Comparison of ENCODE assay signal across 29 cellular contexts in the genomic region with DNA sequence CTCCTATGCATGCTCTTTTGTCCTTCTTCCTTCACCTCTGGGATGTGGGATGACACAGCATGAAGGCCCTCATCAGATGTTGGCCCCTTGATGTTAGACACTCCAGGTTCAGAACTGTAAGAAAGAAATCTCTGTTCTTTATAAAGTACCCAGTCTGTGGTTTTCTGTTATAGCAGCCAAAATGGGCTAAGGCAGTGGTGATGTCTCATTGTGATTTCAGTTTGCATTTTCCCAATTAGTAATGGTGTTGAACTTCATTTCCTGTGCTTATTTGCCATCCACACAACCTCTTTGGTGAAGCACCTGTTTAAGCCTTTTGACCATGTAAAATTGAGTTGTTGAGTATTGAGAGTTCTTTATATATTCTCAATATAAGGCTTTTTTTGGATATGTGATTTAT.
"Had no signal": no experiment of that assay in that cellular context is flagged by ENCODE, and none has a peak within 500 bp of the region (broad histone marks: within the 10 kb centered on the region; RNA-seq: fewer than 3 reads in every experiment).

No MANE protein-coding gene starts in this region.

- H3K4me3 ChIP-seq: left lung, lower lobe of right lung, pancreas, prostate gland, right lobe of liver, smooth muscle cell, tibial nerve, uterus had no signal

- H3K9me3 ChIP-seq: left lung, lower lobe of right lung, pancreas, prostate gland, right lobe of liver, uterus had no signal

- H3K27ac ChIP-seq: left lung, lower lobe of right lung, pancreas, prostate gland, right lobe of liver, tibial nerve, uterus had no signal

- H3K4me1 Mint-ChIP-seq: immature natural killer cell had no signal

- H3K4me3 Mint-ChIP-seq: immature natural killer cell; naive thymus-derived CD8-positive, alpha-beta T cell; nephron; neural crest cell; stimulated activated memory B cell treated with anti-CD40 and anti-IgM and Interleukin-4, amounts not matched to agents 10 μg/mL and 1 μg/mL and 100 μg/mL, for 72 hours; stimulated activated naive CD8-positive, alpha-beta T cell treated with anti-CD3 and anti-CD28 coated beads, Interleukin-15, amount 100 ng/mL, for 72 hours; type B pancreatic cell had no signal

- H3K9me3 Mint-ChIP-seq: immature natural killer cell, type B pancreatic cell had no signal

- H3K27me3 ChIP-seq: right lobe of liver, tibial nerve had no signal

- H3K36me3 Mint-ChIP-seq: immature natural killer cell; stimulated activated memory B cell treated with anti-CD40 and anti-IgM and Interleukin-4, amounts not matched to agents 10 μg/mL and 1 μg/mL and 100 μg/mL, for 72 hours; type B pancreatic cell had no signal

- H3K27ac Mint-ChIP-seq: immature natural killer cell; naive thymus-derived CD8-positive, alpha-beta T cell; nephron; stimulated activated memory B cell treated with anti-CD40 and anti-IgM and Interleukin-4, amounts not matched to agents 10 μg/mL and 1 μg/mL and 100 μg/mL, for 72 hours; stimulated activated naive CD8-positive, alpha-beta T cell treated with anti-CD3 and anti-CD28 coated beads, Interleukin-15, amount 100 ng/mL, for 72 hours; type B pancreatic cell had no signal

- H3K4me2 ChIP-seq: smooth muscle cell had no signal

- DNase-seq: immature natural killer cell; kidney; left colon; left lung; lower lobe of right lung; mammary epithelial cell; mesenchymal stem cell; naive thymus-derived CD8-positive, alpha-beta T cell; nucleus accumbens; pancreas; posterior cingulate gyrus; retina; right lobe of liver; stimulated activated CD4-positive, alpha-beta T cell treated with anti-CD3 and anti-CD28 coated beads, Interleukin-1b, Interleukin-23, amount 100 ng/mL, for 48 hours; stimulated activated CD4-positive, alpha-beta T cell treated with anti-CD3 and anti-CD28 coated beads, Interleukin-2, amount 100 ng/mL, for 48 hours; stimulated activated CD4-positive, alpha-beta T cell treated with anti-CD3 and anti-CD28 coated beads, Interleukin-4, amount 100 ng/mL, for 4 hours; stimulated activated CD8-positive, alpha-beta memory T cell treated with anti-CD3 and anti-CD28 coated beads, Interleukin-4, amount 100 ng/mL, for 48 hours; stimulated activated naive CD4-positive, alpha-beta T cell treated with Interleukin-2 at 50 U/mL for 16 hours; stimulated activated naive CD8-positive, alpha-beta T cell treated with anti-CD3 and anti-CD28 coated beads, Interleukin-15, amount 100 ng/mL, for 72 hours; substantia nigra; uterus had no signal

- H3K36me3 ChIP-seq: left lung, lower lobe of right lung, pancreas, prostate gland, right lobe of liver, tibial nerve, uterus had no signal

- ATAC-seq: left colon; left lung; lower lobe of right lung; naive thymus-derived CD8-positive, alpha-beta T cell; pancreas; right lobe of liver; stimulated activated memory B cell treated with anti-CD40 and anti-IgM and Interleukin-4, amounts not matched to agents 10 μg/mL and 1 μg/mL and 100 μg/mL, for 72 hours; stimulated activated naive CD8-positive, alpha-beta T cell treated with anti-CD3 and anti-CD28 coated beads, Interleukin-15, amount 100 ng/mL, for 72 hours had no signal

- H3K4me1 ChIP-seq: left lung, lower lobe of right lung, pancreas, prostate gland, right lobe of liver, tibial nerve, uterus had no signal

- FAIRE-seq: islet of Langerhans, kidney, pancreas had no signal
